In the genomic region with DNA sequence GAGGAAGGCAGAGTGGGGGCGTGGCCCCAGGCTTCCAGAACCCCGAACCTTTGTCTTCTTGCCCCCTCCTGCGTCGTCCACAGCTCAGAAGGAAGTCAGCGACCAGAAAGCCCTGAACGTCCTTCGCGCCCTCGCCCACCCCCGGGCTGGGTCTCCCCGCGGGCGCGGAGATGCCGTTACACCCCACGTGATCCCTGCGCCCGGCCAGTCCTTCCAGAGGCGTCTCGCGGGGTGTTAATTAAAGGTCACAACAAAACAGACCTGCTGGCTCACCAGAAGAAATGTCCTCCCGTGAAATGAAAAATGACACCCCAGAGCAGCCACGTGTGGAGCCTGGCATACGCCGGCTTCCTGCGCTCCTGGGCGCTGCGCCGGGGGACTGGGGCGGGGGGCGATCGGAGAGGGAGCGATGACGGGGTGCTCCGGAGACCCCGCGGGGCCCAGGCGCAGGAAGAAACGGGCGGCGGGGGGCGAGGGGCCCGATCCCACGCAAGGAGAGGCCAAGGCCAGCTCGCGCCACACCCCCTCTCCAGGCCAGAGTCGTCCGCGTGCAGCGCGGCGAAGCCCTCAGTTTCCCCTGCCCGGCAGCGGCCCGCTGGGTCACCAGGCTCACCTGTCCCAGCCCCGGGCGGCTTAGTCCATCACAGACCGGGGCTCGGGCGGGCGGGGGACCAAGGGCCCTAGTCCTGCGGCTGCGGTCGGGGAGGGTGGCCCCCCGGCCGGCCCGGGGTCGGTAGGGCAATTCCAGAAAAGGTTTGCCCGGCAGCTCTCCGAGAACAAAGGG, we compare ENCODE assay signal across 1 cellular context.
TF ChIP-seq lines count a peak whose summit lies in the region.

No MANE protein-coding gene starts in this region.

TF ChIP-seq in H1, 55 proteins besides CTCF, POLR2A, EP300 and RAD21:
- no peak for TF ChIP-seq TCF12 (IDR thresholded peaks at IDR 0.05; ENCODE audit: low read depth, low read length)
- no peak for TF ChIP-seq CHD1 (IDR thresholded peaks at IDR 0.05; ENCODE audit: low read depth, low read length)
- no peak for TF ChIP-seq MAFK (IDR thresholded peaks at IDR 0.05; ENCODE audit: low read depth, low read length)
- no peak for TF ChIP-seq KDM1A (IDR thresholded peaks at IDR 0.05; ENCODE audit: borderline replicate concordance, low read length)
- TF ChIP-seq RFX5 (IDR thresholded peaks at IDR 0.05; ENCODE audit: borderline replicate concordance, low read depth, low read length), result no peak
- TF ChIP-seq SUZ12 (IDR thresholded peaks at IDR 0.05; ENCODE audit: low read length), result peak; percentile 59; the same call in 1 of the 2 replicates
- TF ChIP-seq CREB1 (IDR thresholded peaks at IDR 0.05), result no peak
- TF ChIP-seq, protein P1, sequence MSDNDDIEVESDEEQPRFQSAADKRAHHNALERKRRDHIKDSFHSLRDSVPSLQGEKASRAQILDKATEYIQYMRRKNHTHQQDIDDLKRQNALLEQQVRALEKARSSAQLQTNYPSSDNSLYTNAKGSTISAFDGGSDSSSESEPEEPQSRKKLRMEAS (IDR thresholded peaks at IDR 0.05), result peak; percentile 35; the same call in 1 of the 2 replicates
- no peak for TF ChIP-seq CBX5 (IDR thresholded peaks at IDR 0.05; ENCODE audit: low read depth, low read length)
- TF ChIP-seq ATF3 (IDR thresholded peaks at IDR 0.05; ENCODE audit: insufficient read depth, low read depth, low read length), result peak; percentile 39; the same call in 1 of the 2 replicates
- no peak for TF ChIP-seq HDAC6 (IDR thresholded peaks at IDR 0.05; ENCODE audit: low read depth, low read length)
- TF ChIP-seq, protein P2, sequence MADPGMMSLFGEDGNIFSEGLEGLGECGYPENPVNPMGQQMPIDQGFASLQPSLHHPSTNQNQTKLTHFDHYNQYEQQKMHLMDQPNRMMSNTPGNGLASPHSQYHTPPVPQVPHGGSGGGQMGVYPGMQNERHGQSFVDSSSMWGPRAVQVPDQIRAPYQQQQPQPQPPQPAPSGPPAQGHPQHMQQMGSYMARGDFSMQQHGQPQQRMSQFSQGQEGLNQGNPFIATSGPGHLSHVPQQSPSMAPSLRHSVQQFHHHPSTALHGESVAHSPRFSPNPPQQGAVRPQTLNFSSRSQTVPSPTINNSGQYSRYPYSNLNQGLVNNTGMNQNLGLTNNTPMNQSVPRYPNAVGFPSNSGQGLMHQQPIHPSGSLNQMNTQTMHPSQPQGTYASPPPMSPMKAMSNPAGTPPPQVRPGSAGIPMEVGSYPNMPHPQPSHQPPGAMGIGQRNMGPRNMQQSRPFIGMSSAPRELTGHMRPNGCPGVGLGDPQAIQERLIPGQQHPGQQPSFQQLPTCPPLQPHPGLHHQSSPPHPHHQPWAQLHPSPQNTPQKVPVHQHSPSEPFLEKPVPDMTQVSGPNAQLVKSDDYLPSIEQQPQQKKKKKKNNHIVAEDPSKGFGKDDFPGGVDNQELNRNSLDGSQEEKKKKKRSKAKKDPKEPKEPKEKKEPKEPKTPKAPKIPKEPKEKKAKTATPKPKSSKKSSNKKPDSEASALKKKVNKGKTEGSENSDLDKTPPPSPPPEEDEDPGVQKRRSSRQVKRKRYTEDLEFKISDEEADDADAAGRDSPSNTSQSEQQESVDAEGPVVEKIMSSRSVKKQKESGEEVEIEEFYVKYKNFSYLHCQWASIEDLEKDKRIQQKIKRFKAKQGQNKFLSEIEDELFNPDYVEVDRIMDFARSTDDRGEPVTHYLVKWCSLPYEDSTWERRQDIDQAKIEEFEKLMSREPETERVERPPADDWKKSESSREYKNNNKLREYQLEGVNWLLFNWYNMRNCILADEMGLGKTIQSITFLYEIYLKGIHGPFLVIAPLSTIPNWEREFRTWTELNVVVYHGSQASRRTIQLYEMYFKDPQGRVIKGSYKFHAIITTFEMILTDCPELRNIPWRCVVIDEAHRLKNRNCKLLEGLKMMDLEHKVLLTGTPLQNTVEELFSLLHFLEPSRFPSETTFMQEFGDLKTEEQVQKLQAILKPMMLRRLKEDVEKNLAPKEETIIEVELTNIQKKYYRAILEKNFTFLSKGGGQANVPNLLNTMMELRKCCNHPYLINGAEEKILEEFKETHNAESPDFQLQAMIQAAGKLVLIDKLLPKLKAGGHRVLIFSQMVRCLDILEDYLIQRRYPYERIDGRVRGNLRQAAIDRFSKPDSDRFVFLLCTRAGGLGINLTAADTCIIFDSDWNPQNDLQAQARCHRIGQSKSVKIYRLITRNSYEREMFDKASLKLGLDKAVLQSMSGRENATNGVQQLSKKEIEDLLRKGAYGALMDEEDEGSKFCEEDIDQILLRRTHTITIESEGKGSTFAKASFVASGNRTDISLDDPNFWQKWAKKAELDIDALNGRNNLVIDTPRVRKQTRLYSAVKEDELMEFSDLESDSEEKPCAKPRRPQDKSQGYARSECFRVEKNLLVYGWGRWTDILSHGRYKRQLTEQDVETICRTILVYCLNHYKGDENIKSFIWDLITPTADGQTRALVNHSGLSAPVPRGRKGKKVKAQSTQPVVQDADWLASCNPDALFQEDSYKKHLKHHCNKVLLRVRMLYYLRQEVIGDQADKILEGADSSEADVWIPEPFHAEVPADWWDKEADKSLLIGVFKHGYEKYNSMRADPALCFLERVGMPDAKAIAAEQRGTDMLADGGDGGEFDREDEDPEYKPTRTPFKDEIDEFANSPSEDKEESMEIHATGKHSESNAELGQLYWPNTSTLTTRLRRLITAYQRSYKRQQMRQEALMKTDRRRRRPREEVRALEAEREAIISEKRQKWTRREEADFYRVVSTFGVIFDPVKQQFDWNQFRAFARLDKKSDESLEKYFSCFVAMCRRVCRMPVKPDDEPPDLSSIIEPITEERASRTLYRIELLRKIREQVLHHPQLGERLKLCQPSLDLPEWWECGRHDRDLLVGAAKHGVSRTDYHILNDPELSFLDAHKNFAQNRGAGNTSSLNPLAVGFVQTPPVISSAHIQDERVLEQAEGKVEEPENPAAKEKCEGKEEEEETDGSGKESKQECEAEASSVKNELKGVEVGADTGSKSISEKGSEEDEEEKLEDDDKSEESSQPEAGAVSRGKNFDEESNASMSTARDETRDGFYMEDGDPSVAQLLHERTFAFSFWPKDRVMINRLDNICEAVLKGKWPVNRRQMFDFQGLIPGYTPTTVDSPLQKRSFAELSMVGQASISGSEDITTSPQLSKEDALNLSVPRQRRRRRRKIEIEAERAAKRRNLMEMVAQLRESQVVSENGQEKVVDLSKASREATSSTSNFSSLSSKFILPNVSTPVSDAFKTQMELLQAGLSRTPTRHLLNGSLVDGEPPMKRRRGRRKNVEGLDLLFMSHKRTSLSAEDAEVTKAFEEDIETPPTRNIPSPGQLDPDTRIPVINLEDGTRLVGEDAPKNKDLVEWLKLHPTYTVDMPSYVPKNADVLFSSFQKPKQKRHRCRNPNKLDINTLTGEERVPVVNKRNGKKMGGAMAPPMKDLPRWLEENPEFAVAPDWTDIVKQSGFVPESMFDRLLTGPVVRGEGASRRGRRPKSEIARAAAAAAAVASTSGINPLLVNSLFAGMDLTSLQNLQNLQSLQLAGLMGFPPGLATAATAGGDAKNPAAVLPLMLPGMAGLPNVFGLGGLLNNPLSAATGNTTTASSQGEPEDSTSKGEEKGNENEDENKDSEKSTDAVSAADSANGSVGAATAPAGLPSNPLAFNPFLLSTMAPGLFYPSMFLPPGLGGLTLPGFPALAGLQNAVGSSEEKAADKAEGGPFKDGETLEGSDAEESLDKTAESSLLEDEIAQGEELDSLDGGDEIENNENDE (IDR thresholded peaks at IDR 0.05; ENCODE audit: insufficient replicate concordance, low read length), result no peak
- TF ChIP-seq EZH2 (IDR thresholded peaks at IDR 0.05; ENCODE audit: low read depth, low read length, severe bottlenecking), result peak; percentile 59
- no peak for TF ChIP-seq NRF1 (IDR thresholded peaks at IDR 0.05; ENCODE audit: low read depth, low read length)
- TF ChIP-seq RNF2 (IDR thresholded peaks at IDR 0.05; ENCODE audit: borderline replicate concordance, low read depth, low read length, missing control alignments, poor library complexity, severe bottlenecking), result peak; percentile 37
- TF ChIP-seq SP4 (IDR thresholded peaks at IDR 0.05; ENCODE audit: low read length), result no peak
- TF ChIP-seq, protein P3, sequence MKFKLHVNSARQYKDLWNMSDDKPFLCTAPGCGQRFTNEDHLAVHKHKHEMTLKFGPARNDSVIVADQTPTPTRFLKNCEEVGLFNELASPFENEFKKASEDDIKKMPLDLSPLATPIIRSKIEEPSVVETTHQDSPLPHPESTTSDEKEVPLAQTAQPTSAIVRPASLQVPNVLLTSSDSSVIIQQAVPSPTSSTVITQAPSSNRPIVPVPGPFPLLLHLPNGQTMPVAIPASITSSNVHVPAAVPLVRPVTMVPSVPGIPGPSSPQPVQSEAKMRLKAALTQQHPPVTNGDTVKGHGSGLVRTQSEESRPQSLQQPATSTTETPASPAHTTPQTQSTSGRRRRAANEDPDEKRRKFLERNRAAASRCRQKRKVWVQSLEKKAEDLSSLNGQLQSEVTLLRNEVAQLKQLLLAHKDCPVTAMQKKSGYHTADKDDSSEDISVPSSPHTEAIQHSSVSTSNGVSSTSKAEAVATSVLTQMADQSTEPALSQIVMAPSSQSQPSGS (IDR thresholded peaks at IDR 0.05; ENCODE audit: low read length), result no peak
- TF ChIP-seq USF2 (IDR thresholded peaks at IDR 0.05; ENCODE audit: low read length), result peak; percentile 31; the same call in 1 of the 2 replicates
